ENCODE assay signal across 10 cellular contexts in genomic region chr9:19410195-19410503, GRCh38. TPM values are rescaled to one million over a fixed set of nuclear protein-coding genes. Genes with fewer than 3 reads are reported as not detected.
DNase-seq lines count a peak whose midpoint lies in the region; ATAC-seq and TF ChIP-seq lines count a peak whose summit lies in the region.
"Had no signal": no experiment of that assay in that cellular context is flagged by ENCODE, and none has a peak within 500 bp of the region (broad histone marks: within the 10 kb centered on the region; RNA-seq: fewer than 3 reads in every experiment).

No MANE protein-coding gene starts in this region.

- H3K27me3 ChIP-seq in iPS-20b (ENCODE audit: insufficient read depth, low read length): peaks cover 18% of the 10 kb centered on the region
- H3K27me3 ChIP-seq: BE2C, vagina had no signal

- H3K9me3 Mint-ChIP-seq in activated T-cell treated with anti-CD3 and anti-CD28 coated beads, Interleukin-2, amount 50 U/mL, for 72 hours: no peaks in the 10 kb centered on the region
- H3K9me3 Mint-ChIP-seq in activated CD8-positive, alpha-beta T cell treated with anti-CD3 and anti-CD28 coated beads, Interleukin-2, amount 10 ng/mL, durations not matched to agents 7 days and 5 days (ENCODE audit: insufficient read depth): no peaks in the 10 kb centered on the region
- H3K9me3 Mint-ChIP-seq in stimulated activated naive CD8-positive, alpha-beta T cell treated with anti-CD3 and anti-CD28 coated beads, Interleukin-15, amount 100 ng/mL, for 72 hours: no peaks in the 10 kb centered on the region
- H3K9me3 Mint-ChIP-seq in CD14-positive monocyte: peaks cover 0 to 3% (median 0%) of the 10 kb centered on the region in 7 donors

- no peak for ATAC-seq in activated T-cell treated with anti-CD3 and anti-CD28 coated beads, Interleukin-2, amount 50 U/mL, for 72 hours (replicated peaks in 1 of 2)
- ATAC-seq in activated CD8-positive, alpha-beta T cell treated with anti-CD3 and anti-CD28 coated beads, Interleukin-2, amount 10 ng/mL, durations not matched to agents 7 days and 5 days: no peak
- ATAC-seq in stimulated activated naive CD8-positive, alpha-beta T cell treated with anti-CD3 and anti-CD28 coated beads, Interleukin-15, amount 100 ng/mL, for 72 hours: no peak

- POLR2A ChIA-PET in activated CD8-positive, alpha-beta T cell treated with anti-CD3 and anti-CD28 coated beads, Interleukin-2, amount 10 ng/mL, durations not matched to agents 7 days and 5 days (lab: Charles Lee): interaction anchor here (1.0 kb wide), 1 partner anchor 30 kb away, joined by 5 read pairs; the partner anchor contains the start of gene RPS6

- no peak overlapping the region for H3K27ac ChIP-seq in iPS-20b (ENCODE audit: low read length)

- no peaks in the 10 kb centered on the region for H3K9me3 ChIP-seq in iPS-20b (ENCODE audit: insufficient read depth, low read depth, low read length)
- H3K9me3 ChIP-seq: BE2C, vagina had no signal

- no peaks in the 10 kb centered on the region for H3K36me3 ChIP-seq in iPS-20b (ENCODE audit: insufficient read depth, low read depth, low read length)
- H3K36me3 ChIP-seq: BE2C, vagina had no signal

- peaks cover 13% of the 10 kb centered on the region; the same call in 1 of the 2 replicates for H3K4me1 ChIP-seq in iPS-20b (ENCODE audit: insufficient read depth, low read length)
- H3K4me1 ChIP-seq: BE2C had no signal

- TF ChIP-seq CTCF in CD14-positive monocyte (IDR thresholded peaks at IDR 0.05) (no peak), foreskin fibroblast (IDR thresholded peaks at IDR 0.05; ENCODE audit: low read depth, low read length) (no peak)

- DNase-seq in activated T-cell treated with anti-CD3 and anti-CD28 coated beads, Interleukin-2, amount 50 U/mL, for 72 hours: no peak
- DNase-seq in activated T-cell treated with anti-CD3 and anti-CD28 coated beads for 4 hours (no peak), CD14-positive monocyte (ENCODE audit: low spot score) (no peak), cortex of kidney (lab: John Stamatoyannopoulos, UW) (no peak), foreskin fibroblast (no peak)
- DNase-seq in activated CD8-positive, alpha-beta T cell treated with anti-CD3 and anti-CD28 coated beads, Interleukin-2, amount 10 ng/mL, durations not matched to agents 7 days and 5 days: no peak
- DNase-seq in stimulated activated naive CD8-positive, alpha-beta T cell treated with anti-CD3 and anti-CD28 coated beads, Interleukin-15, amount 100 ng/mL, for 72 hours: no peak
- DNase-seq: BE2C had no signal

- H3K4me3 ChIP-seq in iPS-20b (ENCODE audit: low read length): peak overlapping the region; percentile 89
- H3K4me3 ChIP-seq in foreskin fibroblast (ENCODE audit: low read depth in 1 of 2, low read length in 2 of 2): peak overlapping the region in 1 of 2 donors; percentile 81

- H3K36me3 Mint-ChIP-seq in activated T-cell treated with anti-CD3 and anti-CD28 coated beads, Interleukin-2, amount 50 U/mL, for 72 hours (ENCODE audit: insufficient read depth in 2 of 2): peaks cover 0 to 6% of the 10 kb centered on the region in 2 donors
- peaks cover 2% of the 10 kb centered on the region for H3K36me3 Mint-ChIP-seq in activated CD8-positive, alpha-beta T cell treated with anti-CD3 and anti-CD28 coated beads, Interleukin-2, amount 10 ng/mL, durations not matched to agents 7 days and 5 days (ENCODE audit: low read depth)
- no peaks in the 10 kb centered on the region for H3K36me3 Mint-ChIP-seq in CD14-positive monocyte

- intact Hi-C loops in CD14-positive monocyte (cut with micrococcal nuclease): no loop called here

- H3K9ac ChIP-seq in iPS-20b (ENCODE audit: low read depth, low read length): peak overlapping the region; percentile 79; the same call in 1 of the 2 replicates

- peak overlapping the region; percentile 85 for H3K27ac Mint-ChIP-seq in activated T-cell treated with anti-CD3 and anti-CD28 coated beads, Interleukin-2, amount 50 U/mL, for 72 hours
- no peak overlapping the region for H3K27ac Mint-ChIP-seq in activated CD8-positive, alpha-beta T cell treated with anti-CD3 and anti-CD28 coated beads, Interleukin-2, amount 10 ng/mL, durations not matched to agents 7 days and 5 days
- no peak overlapping the region for H3K27ac Mint-ChIP-seq in stimulated activated naive CD8-positive, alpha-beta T cell treated with anti-CD3 and anti-CD28 coated beads, Interleukin-15, amount 100 ng/mL, for 72 hours
- no peak overlapping the region for H3K27ac Mint-ChIP-seq in CD14-positive monocyte

- H3K27me3 Mint-ChIP-seq in activated T-cell treated with anti-CD3 and anti-CD28 coated beads, Interleukin-2, amount 50 U/mL, for 72 hours (ENCODE audit: low read depth): no peaks in the 10 kb centered on the region
- H3K27me3 Mint-ChIP-seq in activated CD8-positive, alpha-beta T cell treated with anti-CD3 and anti-CD28 coated beads, Interleukin-2, amount 10 ng/mL, durations not matched to agents 7 days and 5 days (ENCODE audit: low read depth): peaks cover 8% of the 10 kb centered on the region
- H3K27me3 Mint-ChIP-seq in stimulated activated naive CD8-positive, alpha-beta T cell treated with anti-CD3 and anti-CD28 coated beads, Interleukin-15, amount 100 ng/mL, for 72 hours: peaks cover 8% of the 10 kb centered on the region
- peaks cover 2 to 7% (median 3%) of the 10 kb centered on the region in 3 donors for H3K27me3 Mint-ChIP-seq in CD14-positive monocyte (ENCODE audit: low read depth in 3 of 3)

- peaks cover 19% of the 10 kb centered on the region for H3K4me1 Mint-ChIP-seq in activated T-cell treated with anti-CD3 and anti-CD28 coated beads, Interleukin-2, amount 50 U/mL, for 72 hours (ENCODE audit: low read depth)
- H3K4me1 Mint-ChIP-seq in activated CD8-positive, alpha-beta T cell treated with anti-CD3 and anti-CD28 coated beads, Interleukin-2, amount 10 ng/mL, durations not matched to agents 7 days and 5 days (ENCODE audit: low read depth): peaks cover 21% of the 10 kb centered on the region
- peaks cover 26% of the 10 kb centered on the region for H3K4me1 Mint-ChIP-seq in stimulated activated naive CD8-positive, alpha-beta T cell treated with anti-CD3 and anti-CD28 coated beads, Interleukin-15, amount 100 ng/mL, for 72 hours
- peaks cover 24% of the 10 kb centered on the region for H3K4me1 Mint-ChIP-seq in CD14-positive monocyte

- CTCF ChIA-PET in activated CD8-positive, alpha-beta T cell treated with anti-CD3 and anti-CD28 coated beads, Interleukin-2, amount 10 ng/mL, durations not matched to agents 7 days and 5 days (lab: Charles Lee): interaction anchor here (1.2 to 1.6 kb wide), 2 partner anchors 47 to 55 kb away, joined by 4 to 6 read pairs; no protein-coding TSS in a partner anchor

- peak overlapping the region; percentile 98 for H3K4me3 Mint-ChIP-seq in activated T-cell treated with anti-CD3 and anti-CD28 coated beads, Interleukin-2, amount 50 U/mL, for 72 hours
- H3K4me3 Mint-ChIP-seq in activated CD8-positive, alpha-beta T cell treated with anti-CD3 and anti-CD28 coated beads, Interleukin-2, amount 10 ng/mL, durations not matched to agents 7 days and 5 days: peak overlapping the region; percentile 93
- H3K4me3 Mint-ChIP-seq in stimulated activated naive CD8-positive, alpha-beta T cell treated with anti-CD3 and anti-CD28 coated beads, Interleukin-15, amount 100 ng/mL, for 72 hours: peak overlapping the region; percentile 97 to 98
- H3K4me3 Mint-ChIP-seq in CD14-positive monocyte: no peak overlapping the region

RNA-seq across cellular contexts. Expression of gene ACER2, which starts 1.3 kb away (rescaled TPM):
- 1 to 10 TPM; 2.4 to 2.8 TPM for total RNA-seq in activated T-cell treated with anti-CD3 and anti-CD28 coated beads, Interleukin-2, amount 50 U/mL, for 72 hours
- total RNA-seq in activated CD8-positive, alpha-beta T cell treated with anti-CD3 and anti-CD28 coated beads, Interleukin-2, amount 10 ng/mL, durations not matched to agents 7 days and 5 days: 1 to 10 TPM; 1.7 to 2.6 TPM
- polyA plus RNA-seq in CD14-positive monocyte: under 1 TPM in 1 of 2 donors, not detected in 1; 0.17 TPM

RNA-seq across cellular contexts. Expression of gene RPS6, which starts 30.1 kb away (rescaled TPM):
- 1,000 to 10,000 TPM; 3,558 to 3,563 TPM for total RNA-seq in activated T-cell treated with anti-CD3 and anti-CD28 coated beads, Interleukin-2, amount 50 U/mL, for 72 hours
- 1,000 to 10,000 TPM; 2,209 to 2,222 TPM for total RNA-seq in activated CD8-positive, alpha-beta T cell treated with anti-CD3 and anti-CD28 coated beads, Interleukin-2, amount 10 ng/mL, durations not matched to agents 7 days and 5 days
- 100 to 1,000 TPM; 786 to 858 TPM for polyA plus RNA-seq in CD14-positive monocyte

Comparison
In these comparisons a context has a peak if more than half of its experiments do, and no peak if none do; other contexts are left out.
1. H3K4me3 Mint-ChIP-seq: peak in activated T-cell treated with anti-CD3 and anti-CD28 coated beads, Interleukin-2, amount 50 U/mL, for 72 hours (2 of 2), activated CD8-positive, alpha-beta T cell treated with anti-CD3 and anti-CD28 coated beads, Interleukin-2, amount 10 ng/mL, durations not matched to agents 7 days and 5 days (single experiment) and stimulated activated naive CD8-positive, alpha-beta T cell treated with anti-CD3 and anti-CD28 coated beads, Interleukin-15, amount 100 ng/mL, for 72 hours (2 of 2); none in CD14-positive monocyte (0 of 2).